ENCODE assay signal across 8 cellular contexts in genomic region chr5:145975361-145976066, GRCh38. TPM values are rescaled to one million over a fixed set of nuclear protein-coding genes. Genes with fewer than 3 reads are reported as not detected.
DNase-seq lines count a peak whose midpoint lies in the region; ATAC-seq and TF ChIP-seq lines count a peak whose summit lies in the region.

No MANE protein-coding gene starts in this region.

- TF ChIP-seq CTCF in brain microvascular endothelial cell (IDR thresholded peaks at IDR 0.05; ENCODE audit: low read depth, low read length, missing control alignments) (no peak), psoas muscle (IDR thresholded peaks at IDR 0.05) (no peak), GM13977 (IDR thresholded peaks at IDR 0.05; ENCODE audit: extremely low read depth, insufficient read depth, missing control alignments) (no peak)

- WGBS in psoas muscle, 3 donors = 56 to 63% (median 58%) methylated on average over 3 of the region's 3 CpGs

- intact Hi-C loops in psoas muscle (cut with DNase I) = loop anchor here in 1 of 2 donors (1.0 kb wide), 1 partner anchor 29 kb away; no protein-coding TSS in a partner anchor

- peak; percentile 62 for ATAC-seq in GM18907 (IDR thresholded peaks at IDR 0.05; ENCODE audit: unreplicated experiment)
- peak; percentile 28 for ATAC-seq in HG03469 (IDR thresholded peaks at IDR 0.05; ENCODE audit: unreplicated experiment)
- peak; percentile 83 to 93 (median 86) for ATAC-seq in psoas muscle
- no peak for ATAC-seq in GM21367 (IDR thresholded peaks at IDR 0.05; ENCODE audit: unreplicated experiment)

- H3K36me3 ChIP-seq in brain microvascular endothelial cell (replicated peaks) = no peaks in the 10 kb centered on the region
- no peaks in the 10 kb centered on the region for H3K36me3 ChIP-seq in psoas muscle (ENCODE audit: insufficient read depth in 1 of 2, low read depth in 1 of 2)

- DNase-seq in brain microvascular endothelial cell (peak; percentile 96), psoas muscle (peak in 1 of 2 donors; percentile 51), GM19240 (ENCODE audit: insufficient read length, low spot score) (no peak), GM13977 (ENCODE audit: low spot score) (no peak), HuH-7 (ENCODE audit: low spot score) (no peak)

- peak overlapping the region; percentile 25 for H3K27ac ChIP-seq in brain microvascular endothelial cell
- peak overlapping the region; percentile 75 for H3K27ac ChIP-seq in psoas muscle

- H3K4me3 ChIP-seq in brain microvascular endothelial cell (ENCODE audit: low read depth, low read length) (no peak overlapping the region), psoas muscle (no peak overlapping the region)

- in situ Hi-C loops in brain microvascular endothelial cell (cut with HindIII; ENCODE audit: low pct_ligation_motif_present, low sequenced_read_pairs) = no loop called here
- in situ Hi-C loops in GM13977 (cut with MboI; ENCODE audit: low pct_unique_long_range_greater_than_20kb, low sequenced_read_pairs, unreplicated experiment) = no loop called here

- peaks cover 32% of the 10 kb centered on the region for H3K4me1 ChIP-seq in psoas muscle

- H3K9me3 ChIP-seq in psoas muscle = no peaks in the 10 kb centered on the region

- H3K27me3 ChIP-seq in brain microvascular endothelial cell (replicated peaks) (no peaks in the 10 kb centered on the region), psoas muscle (ENCODE audit: insufficient read depth in 3 of 3, low read length in 2 of 3) (no peaks in the 10 kb centered on the region)

RNA-seq across cellular contexts. Expression of gene SH3RF2, which starts 39.1 kb away (rescaled TPM):
- total RNA-seq in psoas muscle = 10 to 100 TPM; 23.5 to 64.1 (median 38.2) TPM
- polyA plus RNA-seq in psoas muscle = 10 to 100 TPM in 2 of 3 donors, 1 to 10 TPM in 1; 1.1 to 24.3 (median 14.9) TPM
